In genomic region chr3:181534881-181535280, GRCh38 we compare ENCODE assay signal across 2 cellular contexts.
TF ChIP-seq lines count a peak whose summit lies in the region.

No MANE protein-coding gene starts in this region.

TF ChIP-seq in GM23338, 12 proteins besides CTCF, POLR2A, EP300 and RAD21 (continued from another document):
- TF ChIP-seq REST (IDR thresholded peaks at IDR 0.05; ENCODE audit: unreplicated experiment), result no peak
- no peak for TF ChIP-seq CREB1 (CRISPR knock-in tag; IDR thresholded peaks at IDR 0.05; ENCODE audit: low read depth)
- no peak for TF ChIP-seq ZNF462 (CRISPR knock-in tag; IDR thresholded peaks at IDR 0.05)
- no peak for TF ChIP-seq ZNF331 (CRISPR knock-in tag; IDR thresholded peaks at IDR 0.05; ENCODE audit: low read depth)
- no peak for TF ChIP-seq STAT1 (IDR thresholded peaks at IDR 0.05; ENCODE audit: unreplicated experiment)
- TF ChIP-seq EZH2 (IDR thresholded peaks at IDR 0.05; ENCODE audit: low read depth, unreplicated experiment), result no peak
- TF ChIP-seq EZH2phosphoT487 (IDR thresholded peaks at IDR 0.05; ENCODE audit: unreplicated experiment), result no peak
- no peak for TF ChIP-seq ZNF114 (CRISPR knock-in tag; IDR thresholded peaks at IDR 0.05)

TF ChIP-seq in WTC11, 78 proteins besides CTCF, POLR2A, EP300 and RAD21 (continued from another document):
- TF ChIP-seq ZNF532 (CRISPR knock-in tag; IDR thresholded peaks at IDR 0.05; ENCODE audit: borderline replicate concordance) (no peak), ZNF425 (CRISPR knock-in tag; conservative IDR thresholded peaks at IDR 0.05) (no peak), ERG (CRISPR knock-in tag; IDR thresholded peaks at IDR 0.05) (no peak)
